Comparison of ENCODE assay signal across 21 cellular contexts in genomic region chr17:58314706-58315015, GRCh38. TPM values are rescaled to one million over a fixed set of nuclear protein-coding genes. Genes with fewer than 3 reads are reported as not detected.
DNase-seq lines count a peak whose midpoint lies in the region; ATAC-seq and TF ChIP-seq lines count a peak whose summit lies in the region.
"Had no signal": no experiment of that assay in that cellular context is flagged by ENCODE, and none has a peak within 500 bp of the region (broad histone marks: within the 10 kb centered on the region; RNA-seq: fewer than 3 reads in every experiment).

No MANE protein-coding gene starts in this region.

- H3K4me2 ChIP-seq in SK-N-SH (no peak overlapping the region), OCI-LY7 (ENCODE audit: low read length) (no peak overlapping the region)
- H3K4me2 ChIP-seq: GM23338, PC-9 had no signal

- H3K4me1 Mint-ChIP-seq in osteocyte (ENCODE audit: unreplicated experiment): no peaks in the 10 kb centered on the region

- H3K9me2 ChIP-seq in SK-N-SH: no peaks in the 10 kb centered on the region
- H3K9me2 ChIP-seq in OCI-LY7 (ENCODE audit: insufficient read depth, low read length): no peaks in the 10 kb centered on the region

- no peak overlapping the region for H3K9ac ChIP-seq in SK-N-SH

- no peaks in the 10 kb centered on the region for H3K4me1 ChIP-seq in SK-N-SH (ENCODE audit: control insufficient read depth in 1 of 2, insufficient read depth in 2 of 2, low read depth in 1 of 2, low read length in 1 of 2)
- peaks cover 15% of the 10 kb centered on the region for H3K4me1 ChIP-seq in OCI-LY7 (ENCODE audit: insufficient read depth, low read length, poor library complexity, severe bottlenecking)

- no peak overlapping the region for H3K27ac Mint-ChIP-seq in osteocyte (ENCODE audit: unreplicated experiment)
- H3K27ac Mint-ChIP-seq: GM23338 had no signal

- H3K27me3 Mint-ChIP-seq in osteocyte (ENCODE audit: unreplicated experiment): peaks cover 11% of the 10 kb centered on the region
- H3K27me3 Mint-ChIP-seq: CD8-positive, alpha-beta memory T cell had no signal

- WGBS in SK-N-SH (ENCODE audit: low lambda C conversion rate): 69% methylated on average over 6 of the region's 6 CpGs

- no peak for TF ChIP-seq CTCF in SK-N-SH (IDR thresholded peaks at IDR 0.05)
- no peak for TF ChIP-seq CTCF in osteocyte (IDR thresholded peaks at IDR 0.05)
- no peak for TF ChIP-seq CTCF in OCI-LY7 (conservative IDR thresholded peaks at IDR 0.05; ENCODE audit: low read length)

- H3K27ac ChIP-seq in SK-N-SH (ENCODE audit: low read depth in 2 of 2, low read length in 1 of 2) (no peak overlapping the region), OCI-LY7 (ENCODE audit: low read depth, low read length, poor library complexity, severe bottlenecking) (no peak overlapping the region)
- H3K27ac ChIP-seq: 22Rv1, PC-9 had no signal

- ATAC-seq in SK-N-SH treated with all-trans-retinoic acid at 6 μM for 48 hours: no peak
- ATAC-seq: GM23338 had no signal

- no TSS peak for BruUV-seq in OCI-LY7 (replicated peaks; lab: Mats Ljungman, UMichigan)

- no peak overlapping the region for H2AFZ ChIP-seq in SK-N-SH (ENCODE audit: low read depth)
- no peak overlapping the region for H2AFZ ChIP-seq in OCI-LY7 (ENCODE audit: low read length)
- H2AFZ ChIP-seq: GM23338, PC-9 had no signal

- no peaks in the 10 kb centered on the region for H3K36me3 ChIP-seq in SK-N-SH (replicated peaks in 1 of 2; ENCODE audit: control insufficient read depth in 1 of 2, insufficient read depth in 2 of 2, low read length in 1 of 2)
- peaks cover 2% of the 10 kb centered on the region; the same call in 1 of the 2 replicates for H3K36me3 ChIP-seq in H7 (replicated peaks; ENCODE audit: control insufficient read depth, insufficient read depth, low read length)
- no peaks in the 10 kb centered on the region for H3K36me3 ChIP-seq in OCI-LY7 (ENCODE audit: insufficient read depth, low read length)

- peak; percentile 8 for DNase-seq in SK-N-SH
- peak; percentile 11 for DNase-seq in H7
- DNase-seq in ecto neural progenitor cell (ENCODE audit: low spot score): peak; percentile 41
- DNase-seq in osteocyte (ENCODE audit: extremely low spot score, unreplicated experiment): peak; percentile 27
- DNase-seq in OCI-LY7 (ENCODE audit: low spot score): no peak
- no peak for DNase-seq in NCI-H774 (lab: John Stamatoyannopoulos, UW)
- DNase-seq in LoVo (ENCODE audit: low spot score): no peak
- DNase-seq: CD8-positive, alpha-beta memory T cell; DMS79; KBM-7; NCI-H1436; NCI-H2029; NCI-H446 treated with DMSO at 0.1 percent for 48 hours; NCI-H748 treated with DMSO at 0.1 percent for 48 hours; PC-9 had no signal

- TF ChIP-seq EP300 in SK-N-SH (IDR thresholded peaks at IDR 0.05; ENCODE audit: borderline replicate concordance in 1 of 2, low read depth in 1 of 2, low read length in 1 of 2): no peak

- CTCF ChIA-PET in SK-N-SH (lab: Yijun Ruan, JAX): interaction anchor here (1.3 to 2.8 kb wide), 4 partner anchors 10 to 103 kb away, joined by 3 to 20 read pairs (median 12); partner anchors contain the start of gene RNF43
- CTCF ChIA-PET in OCI-LY7 (lab: Charles Lee; ENCODE audit: unreplicated experiment): interaction anchor here (1.0 kb wide), 1 partner anchor 11 kb away, joined by 3 read pairs; no protein-coding TSS in a partner anchor

- intact Hi-C loops in OCI-LY7 (cut with micrococcal nuclease; ENCODE audit: unreplicated experiment): no loop called here

- POLR2A ChIA-PET in SK-N-SH (lab: Yijun Ruan, JAX) (interaction anchor here (1.8 kb wide), 1 partner anchor 9 kb away, joined by 5 read pairs; no protein-coding TSS in a partner anchor), OCI-LY7 (lab: Charles Lee) (interaction anchor here (0.7 to 1.3 kb wide), 3 partner anchors 9 to 29 kb away, joined by 3 to 5 read pairs (median 3); no protein-coding TSS in a partner anchor)

- H3K27me3 ChIP-seq in SK-N-SH (ENCODE audit: insufficient read depth): no peaks in the 10 kb centered on the region
- H3K27me3 ChIP-seq in H7 (ENCODE audit: control insufficient read depth, insufficient read depth, low read length): no peaks in the 10 kb centered on the region

- H3K79me2 ChIP-seq in SK-N-SH (ENCODE audit: insufficient read depth) (no peaks in the 10 kb centered on the region), OCI-LY7 (ENCODE audit: insufficient read depth, low read depth, low read length) (no peaks in the 10 kb centered on the region)

- H3K9me3 ChIP-seq in SK-N-SH: no peaks in the 10 kb centered on the region
- no peaks in the 10 kb centered on the region for H3K9me3 ChIP-seq in OCI-LY7 (ENCODE audit: low read length)

- H3K9me3 Mint-ChIP-seq in osteocyte (ENCODE audit: unreplicated experiment): no peaks in the 10 kb centered on the region
- H3K9me3 Mint-ChIP-seq: CD8-positive, alpha-beta memory T cell; GM23338 had no signal

- H4K20me1 ChIP-seq in SK-N-SH (ENCODE audit: insufficient read depth): no peaks in the 10 kb centered on the region
- H4K20me1 ChIP-seq in OCI-LY7 (ENCODE audit: insufficient read depth, low read length): no peaks in the 10 kb centered on the region

- no peaks in the 10 kb centered on the region for H3K36me3 Mint-ChIP-seq in osteocyte (ENCODE audit: unreplicated experiment)

- no peaks in the 10 kb centered on the region for H3F3A ChIP-seq in SK-N-SH (replicated peaks; ENCODE audit: insufficient read depth)

- H3K4me3 Mint-ChIP-seq in osteocyte (ENCODE audit: unreplicated experiment): no peak overlapping the region
- H3K4me3 Mint-ChIP-seq: CD8-positive, alpha-beta memory T cell; GM23338 had no signal

- TF ChIP-seq RAD21 in SK-N-SH (IDR thresholded peaks at IDR 0.05; ENCODE audit: low read length): no peak

- H3K4me3 ChIP-seq in SK-N-SH (ENCODE audit: low read depth in 2 of 2, low read length in 1 of 2) (no peak overlapping the region), H7 (ENCODE audit: insufficient read depth, low read depth, low read length) (no peak overlapping the region), OCI-LY7 (ENCODE audit: low read depth, low read length, poor library complexity, severe bottlenecking) (no peak overlapping the region)
- H3K4me3 ChIP-seq: GM23338, PC-9 had no signal

TF ChIP-seq in SK-N-SH, 30 proteins besides CTCF, POLR2A, EP300 and RAD21 (continues in another document):
- TF ChIP-seq TCF12 (IDR thresholded peaks at IDR 0.05): no peak
- no peak for TF ChIP-seq POLR2AphosphoS5 (IDR thresholded peaks at IDR 0.05; ENCODE audit: low read depth, low read length)
- TF ChIP-seq ZBTB33 (IDR thresholded peaks at IDR 0.05; ENCODE audit: borderline replicate concordance, low read depth): no peak
- no peak for TF ChIP-seq RFX5 (IDR thresholded peaks at IDR 0.05; ENCODE audit: low read length)

TF ChIP-seq in SK-N-SH treated with all-trans-retinoic acid at 6 μM for 48 hours, 23 proteins besides CTCF, POLR2A, EP300 and RAD21 (continues in another document):
- TF ChIP-seq TSHZ2 (CRISPR knock-in tag; IDR thresholded peaks at IDR 0.05): no peak

RNA-seq across cellular contexts. Expression of gene TSPOAP1, which starts 13.9 kb away (rescaled TPM):
- 0.79 and 1.9 TPM in 2 replicates for polyA plus RNA-seq in SK-N-SH (2012; rRNA removed)
- 0.28 and 0.97 TPM in 2 replicates for polyA plus RNA-seq in SK-N-SH (2012; cell fraction: cytosol; rRNA removed)
- 4.8 and 8.3 TPM in 2 replicates for polyA plus RNA-seq in SK-N-SH (2012; cell fraction: nucleus; rRNA removed)
- 4.2 and 11.6 TPM in 2 replicates for total RNA-seq in H7 (2014; rRNA removed; shearing (Covaris generic))
- total RNA-seq in osteocyte (0.05 TPM in 1 of 2 replicates, not detected in the other), OCI-LY7 (2022) (50.6 and 54.4 TPM in 2 replicates)
- 24.0 TPM in 2 replicates for total RNA-seq in OCI-LY7 (2014; rRNA removed; shearing (Covaris generic))
- total RNA-seq: G401 had no signal

RNA-seq across cellular contexts. Expression of gene MPO, which starts 33.9 kb away (rescaled TPM):
- polyA plus RNA-seq in SK-N-SH (2012; rRNA removed): not detected in 2 replicates
- not detected in 2 replicates for polyA plus RNA-seq in SK-N-SH (2012; cell fraction: cytosol; rRNA removed)
- not detected in 2 replicates for polyA plus RNA-seq in SK-N-SH (2012; cell fraction: nucleus; rRNA removed)
- total RNA-seq in H7 (2014; rRNA removed; shearing (Covaris generic)): not detected in 2 replicates
- not detected in 2 replicates for total RNA-seq in osteocyte
- total RNA-seq in OCI-LY7 (2014; rRNA removed; shearing (Covaris generic)): not detected in 2 replicates
- not detected in 2 replicates for total RNA-seq in OCI-LY7 (2022)
- total RNA-seq: CD8-positive, alpha-beta memory T cell; G401; GM23338; M059J; PC-9 had no signal
- polyA plus RNA-seq: BJ; CD8-positive, alpha-beta memory T cell had no signal

RNA-seq across cellular contexts. Expression of gene SUPT4H1, which starts 37.3 kb away (rescaled TPM):
- polyA plus RNA-seq in SK-N-SH (2012; rRNA removed): 165 and 205 TPM in 2 replicates
- 216 and 229 TPM in 2 replicates for polyA plus RNA-seq in SK-N-SH (2012; cell fraction: cytosol; rRNA removed)
- 54.9 and 92.8 TPM in 2 replicates for polyA plus RNA-seq in SK-N-SH (2012; cell fraction: nucleus; rRNA removed)
- 88.8 and 91.6 TPM in 2 replicates for total RNA-seq in H7 (2014; rRNA removed; shearing (Covaris generic))
- total RNA-seq in osteocyte (77.0 and 80.6 TPM in 2 replicates), OCI-LY7 (2022) (65.5 and 78.4 TPM in 2 replicates)
- 41.1 and 56.5 TPM in 2 replicates for total RNA-seq in OCI-LY7 (2014; rRNA removed; shearing (Covaris generic))

Comparison
In these comparisons a context has a peak if more than half of its experiments do, and no peak if none do; other contexts are left out.
1. DNase-seq: peak in SK-N-SH (single experiment), H7 (single experiment), ecto neural progenitor cell (single experiment) and osteocyte (single experiment); none in OCI-LY7 (single experiment), NCI-H774 (single experiment) and LoVo (single experiment).